In genomic region chr1:160260436-160261382, GRCh38 we compare ENCODE assay signal across 8 cellular contexts. TPM values are rescaled to one million over a fixed set of nuclear protein-coding genes. Genes with fewer than 3 reads are reported as not detected.
A peak's percentile ranks its signal among the peaks of the same experiment; 100 is the strongest.
DNase-seq lines count a peak whose midpoint lies in the region; ATAC-seq and TF ChIP-seq lines count a peak whose summit lies in the region.

No MANE protein-coding gene starts in this region.

- peak overlapping the region; percentile 0 to 12 for H3K4me3 ChIP-seq in CD4-positive, alpha-beta memory T cell (ENCODE audit: low read length in 2 of 2)
- H3K4me3 ChIP-seq in WI38 (ENCODE audit: low read depth, low read length) = peak overlapping the region; percentile 97
- H3K4me3 ChIP-seq in skeletal muscle tissue (ENCODE audit: low read length in 3 of 3) = peak overlapping the region; percentile 97 to 100 (median 99)

- DNase-seq in CD4-positive, alpha-beta memory T cell = peak in 2 of 5 donors; percentile 4 to 8
- peak; percentile 66 for DNase-seq in HS-27A (ENCODE audit: low read depth)
- peak; percentile 29 for DNase-seq in globus pallidus (ENCODE audit: low spot score)
- no peak for DNase-seq in SW 1271 (lab: John Stamatoyannopoulos, UW)

- H3K4me1 Mint-ChIP-seq in CD4-positive, alpha-beta memory T cell = peaks cover 28 to 71% (median 51%) of the 10 kb centered on the region in 4 donors

- H3K4me1 ChIP-seq in CD4-positive, alpha-beta memory T cell (ENCODE audit: insufficient read depth, low read length) = peaks cover 51% of the 10 kb centered on the region
- peaks cover 28 to 58% (median 41%) of the 10 kb centered on the region in 3 donors for H3K4me1 ChIP-seq in skeletal muscle tissue (ENCODE audit: control insufficient read depth in 3 of 3, insufficient read depth in 3 of 3, low read length in 3 of 3)

- H3K27ac Mint-ChIP-seq in CD4-positive, alpha-beta memory T cell = peak overlapping the region; percentile 96 to 100 (median 99)

- H3K36me3 Mint-ChIP-seq in CD4-positive, alpha-beta memory T cell = peaks cover 9 to 29% of the 10 kb centered on the region in 2 donors

- no peaks in the 10 kb centered on the region for H3K27me3 ChIP-seq in CD4-positive, alpha-beta memory T cell (ENCODE audit: insufficient read depth, low read length)
- no peaks in the 10 kb centered on the region for H3K27me3 ChIP-seq in skeletal muscle tissue (ENCODE audit: control insufficient read depth in 3 of 3, insufficient read depth in 3 of 3, low read length in 3 of 3)

- no peaks in the 10 kb centered on the region for H3K9me3 ChIP-seq in CD4-positive, alpha-beta memory T cell (ENCODE audit: control insufficient read depth in 1 of 2, low read length in 2 of 2)
- no peaks in the 10 kb centered on the region for H3K9me3 ChIP-seq in skeletal muscle tissue (ENCODE audit: control insufficient read depth in 3 of 3, low read length in 3 of 3)

- peaks cover 0 to 1% (median 0%) of the 10 kb centered on the region in 8 donors for H3K9me3 Mint-ChIP-seq in CD4-positive, alpha-beta memory T cell

- peak overlapping the region; percentile 96 for H3K27ac ChIP-seq in CD4-positive, alpha-beta memory T cell (ENCODE audit: low read depth, low read length)
- H3K27ac ChIP-seq in skeletal muscle tissue (ENCODE audit: low read depth, low read length) = peak overlapping the region; percentile 100

- no peak for TF ChIP-seq CTCF in WI38 (IDR thresholded peaks at IDR 0.05; ENCODE audit: low read depth, low read length)

- no peaks in the 10 kb centered on the region for H3K36me3 ChIP-seq in CD4-positive, alpha-beta memory T cell (ENCODE audit: insufficient read depth, low read length)
- H3K36me3 ChIP-seq in skeletal muscle tissue (ENCODE audit: control insufficient read depth in 3 of 3, insufficient read depth in 3 of 3, low read length in 3 of 3) = no peaks in the 10 kb centered on the region

- CTCF ChIA-PET in CD4-positive, alpha-beta memory T cell (lab: Charles Lee; ENCODE audit: partially characterized antibody) = interaction anchor here (0.7 to 7.9 kb wide), 6 partner anchors 9 to 160 kb away, joined by 3 to 86 read pairs (median 6); partner anchors contain the start of gene PEX19

- POLR2A ChIA-PET in CD4-positive, alpha-beta memory T cell (lab: Charles Lee; ENCODE audit: partially characterized antibody) = interaction anchor here (0.8 to 6.0 kb wide), 17 partner anchors 8 to 164 kb away, joined by 3 to 90 read pairs (median 4); partner anchors contain the start of genes IGSF8, PEA15 and PEX19

- peak overlapping the region; percentile 100 for H3K9ac ChIP-seq in skeletal muscle tissue (ENCODE audit: low read depth in 1 of 3, low read length in 3 of 3)

- peak overlapping the region; percentile 93 to 100 (median 96) for H3K4me3 Mint-ChIP-seq in CD4-positive, alpha-beta memory T cell

- no peak for ATAC-seq in GM18867 (IDR thresholded peaks at IDR 0.05; ENCODE audit: unreplicated experiment)
- ATAC-seq in HG02588 (IDR thresholded peaks at IDR 0.05; ENCODE audit: unreplicated experiment) = no peak

- intact Hi-C loops in CD4-positive, alpha-beta memory T cell (cut with micrococcal nuclease) = loop anchor here (1.0 to 10.0 kb wide), 2 partner anchors 162 to 336 kb away; partner anchors contain the start of genes IGSF8 and TAGLN2

- H3K27me3 Mint-ChIP-seq in CD4-positive, alpha-beta memory T cell = no peaks in the 10 kb centered on the region

RNA-seq across cellular contexts. Expression of gene DCAF8, which starts 1.6 kb away (rescaled TPM):
- total RNA-seq in CD4-positive, alpha-beta memory T cell = 100 to 1,000 TPM; 211 to 223 TPM
- 10 to 100 TPM; 57.5 to 67.8 TPM for polyA plus RNA-seq in CD4-positive, alpha-beta memory T cell
- total RNA-seq in skeletal muscle tissue = 63.2 TPM

RNA-seq across cellular contexts. Expression of gene PEX19, which starts 24.2 kb away (rescaled TPM):
- 10 to 100 TPM; 53.5 to 60.6 TPM for total RNA-seq in CD4-positive, alpha-beta memory T cell
- polyA plus RNA-seq in CD4-positive, alpha-beta memory T cell = 10 to 100 TPM; 41.2 to 84.0 TPM
- total RNA-seq in skeletal muscle tissue = 30.3 TPM

RNA-seq across cellular contexts. Expression of gene PEA15, which starts 55.5 kb away (rescaled TPM):
- total RNA-seq in CD4-positive, alpha-beta memory T cell = 10 to 100 TPM; 23.1 to 25.1 TPM
- polyA plus RNA-seq in CD4-positive, alpha-beta memory T cell = 10 to 100 TPM in 1 of 2 donors, 1 to 10 TPM in 1; 7.6 to 10.0 TPM
- 26.1 TPM for total RNA-seq in skeletal muscle tissue

Comparison
In these comparisons a context has a peak if more than half of its experiments do, and no peak if none do; other contexts are left out.
1. DNase-seq: peak in HS-27A (single experiment) and globus pallidus (single experiment); none in SW 1271 (0 of 2).
2. H3K4me3 ChIP-seq: peak in every context shown above with its lines; median percentile 99 in skeletal muscle tissue; 97 in WI38; 6 in CD4-positive, alpha-beta memory T cell.